ENCODE assay signal across 12 cellular contexts in genomic region chr16:54477766-54478165, GRCh38.
"Had no signal": no experiment of that assay in that cellular context is flagged by ENCODE, and none has a peak within 500 bp of the region (broad histone marks: within the 10 kb centered on the region; RNA-seq: fewer than 3 reads in every experiment).

No MANE protein-coding gene starts in this region.

- H3K27me3 ChIP-seq: ovary, right atrium auricular region, tibial artery, upper lobe of left lung, vagina had no signal

- H3K4me1 ChIP-seq: right atrium auricular region, tibial artery, upper lobe of left lung, vagina had no signal

- H3K9me3 ChIP-seq: ovary, right atrium auricular region, tibial artery, upper lobe of left lung, vagina had no signal

- H3K36me3 ChIP-seq: ovary, right atrium auricular region, tibial artery, upper lobe of left lung, vagina had no signal

- ATAC-seq: naive thymus-derived CD8-positive, alpha-beta T cell had no signal

- H3K27ac ChIP-seq: dorsolateral prefrontal cortex, ovary, right atrium auricular region, tibial artery, upper lobe of left lung had no signal

- DNase-seq: cortex of kidney; dorsolateral prefrontal cortex; effector CD8-positive, alpha-beta T cell; immature natural killer cell; naive thymus-derived CD8-positive, alpha-beta T cell; ovary; stimulated activated CD4-positive, alpha-beta T cell treated with anti-CD3 and anti-CD28 coated beads, Interleukin-1b, Interleukin-23, amount 100 ng/mL, for 48 hours; stimulated activated CD4-positive, alpha-beta T cell treated with anti-CD3 and anti-CD28 coated beads, Interleukin-4, amount 100 ng/mL, for 24 hours; tibial artery; upper lobe of left lung had no signal

- H3K4me3 ChIP-seq: dorsolateral prefrontal cortex, ovary, right atrium auricular region, tibial artery, upper lobe of left lung, vagina had no signal
